15 cellular contexts compared by ENCODE assay signal in genomic region chr13:111853146-111853545, GRCh38.
DNase-seq lines count a peak whose midpoint lies in the region; ATAC-seq and TF ChIP-seq lines count a peak whose summit lies in the region.
"Had no signal": no experiment of that assay in that cellular context is flagged by ENCODE, and none has a peak within 500 bp of the region (broad histone marks: within the 10 kb centered on the region; RNA-seq: fewer than 3 reads in every experiment).

No MANE protein-coding gene starts in this region.

- H3K4me1 ChIP-seq in right atrium auricular region, result no peaks in the 10 kb centered on the region
- H3K4me1 ChIP-seq in heart left ventricle, result no peaks in the 10 kb centered on the region
- no peaks in the 10 kb centered on the region for H3K4me1 ChIP-seq in endodermal cell (ENCODE audit: control insufficient read depth, insufficient read depth, low read length)
- H3K4me1 ChIP-seq in neural progenitor cell, result no peaks in the 10 kb centered on the region

- H3K9ac ChIP-seq in endodermal cell (ENCODE audit: extremely low read depth, low read length, poor library complexity, severe bottlenecking), result no peak overlapping the region
- no peak overlapping the region for H3K9ac ChIP-seq in neural progenitor cell

- H3K4me3 Mint-ChIP-seq in endodermal cell, result no peak overlapping the region
- no peak overlapping the region for H3K4me3 Mint-ChIP-seq in neural progenitor cell
- H3K4me3 Mint-ChIP-seq: B cell; CD4-positive, alpha-beta T cell; GM23338; HFFc6 had no signal

- no peaks in the 10 kb centered on the region for H3F3A ChIP-seq in neural progenitor cell (ENCODE audit: low read depth)

- H3K27ac Mint-ChIP-seq in endodermal cell, result no peak overlapping the region
- peak overlapping the region; percentile 4 for H3K27ac Mint-ChIP-seq in neural progenitor cell
- H3K27ac Mint-ChIP-seq: B cell; CD4-positive, alpha-beta T cell; GM23338; HFFc6 had no signal

- TF ChIP-seq POLR2A in heart left ventricle (IDR thresholded peaks at IDR 0.05), result no peak

- H3K4me3 ChIP-seq in right atrium auricular region (no peak overlapping the region), heart left ventricle (no peak overlapping the region), endodermal cell (ENCODE audit: low read length) (no peak overlapping the region), neural progenitor cell (no peak overlapping the region)
- H3K4me3 ChIP-seq: GM12878, GM23338 had no signal

- peaks cover 0 to 9% of the 10 kb centered on the region in 2 donors for H3K9me3 ChIP-seq in right atrium auricular region
- peaks cover 0 to 5% (median 0%) of the 10 kb centered on the region in 12 donors for H3K9me3 ChIP-seq in heart left ventricle
- peaks cover 4% of the 10 kb centered on the region for H3K9me3 ChIP-seq in endodermal cell (ENCODE audit: control insufficient read depth, low read length)
- no peaks in the 10 kb centered on the region for H3K9me3 ChIP-seq in neural progenitor cell (ENCODE audit: low read depth)

- no peaks in the 10 kb centered on the region for H3K27me3 ChIP-seq in right atrium auricular region
- peaks cover 0 to 38% (median 5%) of the 10 kb centered on the region in 9 donors for H3K27me3 ChIP-seq in heart left ventricle
- no peaks in the 10 kb centered on the region for H3K27me3 ChIP-seq in endodermal cell (ENCODE audit: control insufficient read depth, insufficient read depth, low read length, poor library complexity, severe bottlenecking)
- no peaks in the 10 kb centered on the region for H3K27me3 ChIP-seq in neural progenitor cell

- H4K20me1 ChIP-seq in neural progenitor cell (ENCODE audit: low read depth), result no peaks in the 10 kb centered on the region

- H2AFZ ChIP-seq in neural progenitor cell (replicated peaks), result no peak overlapping the region

- H3K36me3 ChIP-seq in right atrium auricular region, result no peaks in the 10 kb centered on the region
- no peaks in the 10 kb centered on the region for H3K36me3 ChIP-seq in heart left ventricle
- no peaks in the 10 kb centered on the region for H3K36me3 ChIP-seq in endodermal cell (ENCODE audit: control insufficient read depth, insufficient read depth, low read length)
- no peaks in the 10 kb centered on the region for H3K36me3 ChIP-seq in neural progenitor cell

- DNase-seq in right atrium auricular region (ENCODE audit: low spot score) (peak; percentile 28), heart left ventricle (no peak), endodermal cell (peak; percentile 47), neural progenitor cell (ENCODE audit: low spot score) (no peak), HuH-7.5 (ENCODE audit: low spot score) (no peak), NAMALWA (ENCODE audit: low spot score) (no peak)
- no peak for DNase-seq in stimulated activated CD4-positive, alpha-beta T cell treated with anti-CD3 and anti-CD28 coated beads, Interleukin-4, amount 100 ng/mL, for 4 hours
- DNase-seq: C1 segment of cervical spinal cord; CD4-positive, alpha-beta T cell; HCEC 1CT; HFFc6 had no signal

- H3K4me1 Mint-ChIP-seq in endodermal cell, result peaks cover 14% of the 10 kb centered on the region
- H3K4me1 Mint-ChIP-seq in neural progenitor cell, result peaks cover 38% of the 10 kb centered on the region
- H3K4me1 Mint-ChIP-seq: B cell had no signal

- 72 to 81% (median 77%) methylated on average over 11 to 15 of the region's 15 CpGs for WGBS in heart left ventricle, 4 donors
- 89 to 93% methylated on average over 7 to 15 of the region's 15 CpGs for WGBS in endodermal cell (ENCODE audit: insufficient coverage in 1 of 2, insufficient read length in 1 of 2), 2 experiments

- H3K27ac ChIP-seq in right atrium auricular region (no peak overlapping the region), heart left ventricle (no peak overlapping the region), endodermal cell (ENCODE audit: low read depth, low read length) (peak overlapping the region; percentile 63), neural progenitor cell (no peak overlapping the region)
- H3K27ac ChIP-seq: HL-60 had no signal

- no peaks in the 10 kb centered on the region for H3K79me2 ChIP-seq in neural progenitor cell (ENCODE audit: low read depth)

- H3K36me3 Mint-ChIP-seq in endodermal cell (ENCODE audit: low read depth) (no peaks in the 10 kb centered on the region), neural progenitor cell (no peaks in the 10 kb centered on the region)

- intact Hi-C loops in heart left ventricle (cut with DNase I), result no loop called here

- H3K27me3 Mint-ChIP-seq in endodermal cell (ENCODE audit: insufficient read depth) (peaks cover 5% of the 10 kb centered on the region), neural progenitor cell (ENCODE audit: insufficient read depth, low read depth) (peaks cover 28% of the 10 kb centered on the region)

- TF ChIP-seq CTCF in right atrium auricular region (IDR thresholded peaks at IDR 0.05) (no peak), heart left ventricle (IDR thresholded peaks at IDR 0.05) (no peak), endodermal cell (conservative IDR thresholded peaks at IDR 0.05) (no peak), neural progenitor cell (IDR thresholded peaks at IDR 0.05) (no peak)

- no peak overlapping the region for H3K4me2 ChIP-seq in neural progenitor cell
- H3K4me2 ChIP-seq: GM23338 had no signal

- ATAC-seq in heart left ventricle, result no peak
- ATAC-seq: GM12878 had no signal

- H3K9me3 Mint-ChIP-seq in endodermal cell (peaks cover 4% of the 10 kb centered on the region), neural progenitor cell (peaks cover 2% of the 10 kb centered on the region)
- H3K9me3 Mint-ChIP-seq: CD4-positive, alpha-beta T cell had no signal

Comparison
In these comparisons a context has a peak if more than half of its experiments do, and no peak if none do; other contexts are left out.
1. DNase-seq: peak in right atrium auricular region (single experiment) and endodermal cell (single experiment); none in heart left ventricle (0 of 5), neural progenitor cell (single experiment), HuH-7.5 (single experiment), stimulated activated CD4-positive, alpha-beta T cell treated with anti-CD3 and anti-CD28 coated beads, Interleukin-4, amount 100 ng/mL, for 4 hours (0 of 2) and NAMALWA (single experiment).